In the genomic region with DNA sequence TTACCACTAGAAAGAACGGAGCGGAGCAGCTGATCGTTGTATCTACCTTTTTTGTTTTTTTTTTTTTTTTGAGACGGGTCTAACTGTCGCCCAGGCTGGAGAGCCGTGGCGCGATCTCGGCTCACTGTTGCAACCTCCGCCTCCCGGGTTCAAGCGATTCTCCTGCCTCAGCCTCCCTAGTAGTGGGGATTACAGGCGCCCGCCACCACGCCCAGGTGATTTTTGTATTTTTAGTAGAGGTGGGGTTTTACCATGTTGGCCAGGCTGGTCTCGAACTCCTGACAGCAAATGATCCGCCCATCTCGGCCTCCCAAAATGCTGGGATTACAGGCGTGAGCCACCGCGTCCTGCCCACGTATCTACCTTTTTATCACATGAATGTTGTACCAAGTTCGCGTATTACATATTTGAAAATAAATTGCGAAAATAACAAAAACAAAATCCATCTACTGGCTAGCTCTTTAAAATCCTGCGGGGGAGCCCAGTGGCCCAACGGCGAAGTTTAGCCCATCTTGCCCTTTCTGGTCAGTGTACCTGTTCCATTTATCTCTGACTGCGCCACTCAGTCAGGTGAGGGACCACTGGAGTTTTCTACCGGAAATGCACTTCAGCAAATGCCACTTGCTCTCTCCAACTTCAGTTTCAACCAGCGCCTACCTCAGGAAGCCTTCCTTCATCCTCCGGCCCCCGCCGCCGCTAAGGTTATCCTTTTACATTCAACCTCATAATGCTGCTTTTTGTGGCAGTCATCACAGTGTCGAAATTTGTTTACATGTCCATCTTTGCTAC, we compare ENCODE assay signal across 8 cellular contexts. TPM values are rescaled to one million over a fixed set of nuclear protein-coding genes. Genes with fewer than 3 reads are reported as not detected.
DNase-seq lines count a peak whose midpoint lies in the region; ATAC-seq, FAIRE-seq and TF ChIP-seq lines count a peak whose summit lies in the region.

No MANE protein-coding gene starts in this region.

- no peaks in the 10 kb centered on the region for H3K27me3 Mint-ChIP-seq in activated naive CD4-positive, alpha-beta T cell treated with anti-CD3 and anti-CD28 coated beads for 36 hours (ENCODE audit: low read depth)

- peaks cover 33% of the 10 kb centered on the region for H3K4me1 Mint-ChIP-seq in activated naive CD4-positive, alpha-beta T cell treated with anti-CD3 and anti-CD28 coated beads for 36 hours (ENCODE audit: low read depth)

- peak overlapping the region; percentile 97 to 99 for H3K27ac ChIP-seq in right atrium auricular region

- H3K36me3 ChIP-seq in right atrium auricular region = no peaks in the 10 kb centered on the region

- no peaks in the 10 kb centered on the region for H3K9me3 Mint-ChIP-seq in activated naive CD4-positive, alpha-beta T cell treated with anti-CD3 and anti-CD28 coated beads for 36 hours

- peak overlapping the region; percentile 95 for H3K27ac Mint-ChIP-seq in activated naive CD4-positive, alpha-beta T cell treated with anti-CD3 and anti-CD28 coated beads for 36 hours

- FAIRE-seq in RCC 7860 (lab: Jason Lieb, UNC) = no peak

- CTCF ChIA-PET in GM10248 (lab: Yijun Ruan, JAX) = interaction anchor here (1.6 kb wide), 1 partner anchor 10 kb away, joined by 4 read pairs; no protein-coding TSS in a partner anchor
- CTCF ChIA-PET in activated naive CD4-positive, alpha-beta T cell treated with anti-CD3 and anti-CD28 coated beads for 36 hours (lab: Charles Lee) = no interaction called here

- H3K36me3 Mint-ChIP-seq in activated naive CD4-positive, alpha-beta T cell treated with anti-CD3 and anti-CD28 coated beads for 36 hours (ENCODE audit: low read depth) = peaks cover 26% of the 10 kb centered on the region

- intact Hi-C loops in activated naive CD4-positive, alpha-beta T cell treated with anti-CD3 and anti-CD28 coated beads for 36 hours (cut with micrococcal nuclease) = loop anchor here (2.0 to 5.0 kb wide), 4 partner anchors 47 to 709 kb away; a partner anchor contains a TSS

- H3K27me3 ChIP-seq in right atrium auricular region = no peaks in the 10 kb centered on the region

- H3K4me3 Mint-ChIP-seq in activated naive CD4-positive, alpha-beta T cell treated with anti-CD3 and anti-CD28 coated beads for 36 hours = peak overlapping the region; percentile 84

- no peak for ATAC-seq in GM21515 (IDR thresholded peaks at IDR 0.05; ENCODE audit: unreplicated experiment)

- POLR2A ChIA-PET in GM10248 (lab: Yijun Ruan, JAX) = no interaction called here

- no peak for TF ChIP-seq CTCF in GM10248 (IDR thresholded peaks at IDR 0.05; ENCODE audit: control extremely low read depth, extremely low read depth, low read depth, missing control alignments)
- TF ChIP-seq CTCF in right atrium auricular region (IDR thresholded peaks at IDR 0.05) = no peak
- TF ChIP-seq CTCF in retinal pigment epithelial cell (conservative IDR thresholded peaks at IDR 0.05; ENCODE audit: low read depth, low read length) = no peak

- peak; percentile 28 for DNase-seq in GM10248 (ENCODE audit: extremely low spot score)
- peak; percentile 34 for DNase-seq in LoVo (ENCODE audit: low spot score)
- peak; percentile 54 for DNase-seq in activated naive CD4-positive, alpha-beta T cell treated with anti-CD3 and anti-CD28 coated beads for 36 hours
- DNase-seq in right atrium auricular region (ENCODE audit: low spot score) = no peak
- no peak for DNase-seq in retinal pigment epithelial cell (ENCODE audit: low read depth)
- DNase-seq in RCC 7860 (ENCODE audit: low spot score) = no peak
- no peak for DNase-seq in NCI-H1092 (lab: John Stamatoyannopoulos, UW)

- H3K4me1 ChIP-seq in right atrium auricular region = peaks cover 0 to 32% of the 10 kb centered on the region in 2 donors

- no peaks in the 10 kb centered on the region for H3K9me3 ChIP-seq in right atrium auricular region

- H3K4me3 ChIP-seq in right atrium auricular region (peak overlapping the region; percentile 93 to 99), retinal pigment epithelial cell (ENCODE audit: low read length) (peak overlapping the region; percentile 60)

RNA-seq across cellular contexts. Expression of a gene that starts 1.2 kb away (rescaled TPM):
- total RNA-seq in activated naive CD4-positive, alpha-beta T cell treated with anti-CD3 and anti-CD28 coated beads for 36 hours = 10 to 100 TPM; 75.8 to 77.9 TPM
- 10 to 100 TPM; 27.2 to 34.5 TPM for total RNA-seq in right atrium auricular region

Comparison
In these comparisons a context has a peak if more than half of its experiments do, and no peak if none do; other contexts are left out.
1. DNase-seq: peak in GM10248 (single experiment), LoVo (single experiment) and activated naive CD4-positive, alpha-beta T cell treated with anti-CD3 and anti-CD28 coated beads for 36 hours (single experiment); none in right atrium auricular region (single experiment), retinal pigment epithelial cell (single experiment), RCC 7860 (single experiment) and NCI-H1092 (single experiment).